In the genomic region with DNA sequence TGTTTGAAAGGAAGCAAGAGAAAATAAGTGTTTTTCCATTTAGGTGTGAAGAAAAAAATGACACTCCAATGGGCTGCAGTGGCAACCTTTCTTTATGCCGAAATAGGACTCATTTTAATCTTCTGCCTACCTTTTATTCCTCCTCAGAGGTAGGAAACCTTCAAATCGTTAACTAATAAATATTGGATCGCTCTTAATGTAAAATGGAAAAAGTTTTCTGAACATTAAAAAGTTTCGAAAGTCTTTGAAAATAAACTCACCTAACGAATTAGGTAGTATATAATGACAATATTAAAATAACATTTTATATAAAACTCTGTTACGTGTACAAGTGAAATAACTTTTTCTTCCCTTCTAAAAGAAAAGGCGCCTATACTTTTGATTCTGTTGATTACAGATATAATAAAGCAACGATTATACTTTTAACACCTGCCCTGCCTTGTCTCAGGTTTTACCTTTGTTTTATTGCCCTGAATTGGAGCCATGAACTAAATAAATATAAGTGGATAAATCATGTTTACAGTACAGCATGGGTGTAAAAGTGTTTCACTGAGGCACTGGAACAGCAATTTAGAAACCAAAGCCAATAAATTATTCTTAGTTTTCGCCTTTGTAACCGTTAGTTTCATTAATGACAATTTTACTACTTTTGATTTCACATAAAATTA, we compare ENCODE assay signal across 8 cellular contexts. TPM values are rescaled to one million over a fixed set of nuclear protein-coding genes. Genes with fewer than 3 reads are reported as not detected.
A peak's percentile ranks its signal among the peaks of the same experiment; 100 is the strongest.
DNase-seq lines count a peak whose midpoint lies in the region; ATAC-seq and TF ChIP-seq lines count a peak whose summit lies in the region.

No MANE protein-coding gene starts in this region.

- intact Hi-C loops in heart right ventricle (cut with DNase I) (loop anchor here in 5 of 10 donors (2.0 to 10.0 kb wide), 11 partner anchors 14 to 386 kb away; a partner anchor contains a TSS), left ventricle myocardium superior (cut with micrococcal nuclease) (no loop called here), body of pancreas (cut with DNase I) (no loop called here), uterus (cut with DNase I; ENCODE audit: low total_unique reads) (no loop called here)

- TF ChIP-seq POLR2A in body of pancreas (IDR thresholded peaks at IDR 0.05) = no peak
- TF ChIP-seq POLR2A in uterus (IDR thresholded peaks at IDR 0.05) = no peak

- H3K36me3 Mint-ChIP-seq in memory B cell = no peaks in the 10 kb centered on the region

- H3K4me1 Mint-ChIP-seq in memory B cell = peaks cover 13% of the 10 kb centered on the region

- peak overlapping the region; percentile 56 to 90 (median 74) for H3K4me3 ChIP-seq in heart right ventricle
- peak overlapping the region; percentile 37 to 64 for H3K4me3 ChIP-seq in body of pancreas
- H3K4me3 ChIP-seq in uterus = peak overlapping the region; percentile 65 to 74

- WGBS in heart right ventricle, 2 donors = 18 to 22% methylated on average over 10 of the region's 10 CpGs
- WGBS in body of pancreas, 2 donors = 14% methylated on average over 10 of the region's 10 CpGs

- H3K36me3 ChIP-seq in heart right ventricle = peaks cover 0 to 37% (median 10%) of the 10 kb centered on the region in 9 donors
- H3K36me3 ChIP-seq in body of pancreas (replicated peaks in 1 of 2; ENCODE audit: insufficient read depth in 1 of 2, low read depth in 2 of 2) = no peaks in the 10 kb centered on the region
- H3K36me3 ChIP-seq in uterus = no peaks in the 10 kb centered on the region

- peaks cover 0 to 53% (median 31%) of the 10 kb centered on the region in 9 donors for H3K4me1 ChIP-seq in heart right ventricle
- H3K4me1 ChIP-seq in body of pancreas = peaks cover 11% of the 10 kb centered on the region
- no peaks in the 10 kb centered on the region for H3K4me1 ChIP-seq in uterus

- no peaks in the 10 kb centered on the region for H3K9me3 Mint-ChIP-seq in memory B cell

- H3K4me3 Mint-ChIP-seq in memory B cell = peak overlapping the region; percentile 87

- H3K27ac ChIP-seq in heart right ventricle (peak overlapping the region; percentile 95 to 99 (median 98)), body of pancreas (peak overlapping the region; percentile 76 to 96 (median 92)), uterus (peak overlapping the region; percentile 92 to 97)

- H3K27me3 ChIP-seq in heart right ventricle (no peaks in the 10 kb centered on the region), body of pancreas (no peaks in the 10 kb centered on the region), uterus (no peaks in the 10 kb centered on the region)

- no peak for ATAC-seq in heart right ventricle
- no peak for ATAC-seq in left ventricle myocardium superior
- ATAC-seq in body of pancreas = no peak
- no peak for ATAC-seq in memory B cell (ENCODE audit: low read depth)
- no peak for ATAC-seq in GM21619 (IDR thresholded peaks at IDR 0.05; ENCODE audit: unreplicated experiment)

- DNase-seq in heart right ventricle (no peak), left ventricle myocardium superior (no peak), body of pancreas (no peak), memory B cell (ENCODE audit: low spot score in 2 of 2) (no peak), uterus (no peak), putamen (ENCODE audit: low spot score) (no peak)
- DNase-seq in activated CD4-positive, CD25-positive, alpha-beta regulatory T cell (lab: John Stamatoyannopoulos, UW) = no peak

- peak overlapping the region; percentile 84 for H3K27ac Mint-ChIP-seq in memory B cell

- TF ChIP-seq CTCF in heart right ventricle (IDR thresholded peaks at IDR 0.05) = no peak
- TF ChIP-seq CTCF in body of pancreas (IDR thresholded peaks at IDR 0.05) = peak in 1 of 7 experiments; percentile 8
- peak in 1 of 4 experiments; percentile 4 for TF ChIP-seq CTCF in uterus (IDR thresholded peaks at IDR 0.05)

- H3K9me3 ChIP-seq in heart right ventricle = no peaks in the 10 kb centered on the region
- H3K9me3 ChIP-seq in body of pancreas = no peaks in the 10 kb centered on the region
- no peaks in the 10 kb centered on the region for H3K9me3 ChIP-seq in uterus

- no peaks in the 10 kb centered on the region for H3K27me3 Mint-ChIP-seq in memory B cell

RNA-seq across cellular contexts. Expression of a gene that starts 0.8 kb away (rescaled TPM):
- 100 to 1,000 TPM in 9 of 10 donors, 10 to 100 TPM in 1; 94.7 to 141 (median 118) TPM for total RNA-seq in heart right ventricle
- 100 to 1,000 TPM in 1 of 2 donors, 10 to 100 TPM in 1; 62.7 to 107 TPM for polyA plus RNA-seq in heart right ventricle
- 114 TPM for total RNA-seq in left ventricle myocardium superior
- 10 to 100 TPM; 20.8 to 37.9 TPM for total RNA-seq in body of pancreas
- total RNA-seq in uterus = 100 to 1,000 TPM in 2 of 4 donors, 10 to 100 TPM in 2; 13.6 to 287 (median 110) TPM

RNA-seq across cellular contexts. Expression of a gene that starts 17.1 kb away (rescaled TPM):
- total RNA-seq in heart right ventricle (10 to 100 TPM in 2 of 10 donors, 1 to 10 TPM in 8; 6.6 to 10.6 (median 9.0) TPM), left ventricle myocardium superior (6.6 TPM), body of pancreas (1 to 10 TPM; 6.9 to 7.5 TPM), uterus (10 to 100 TPM in 1 of 4 donors, 1 to 10 TPM in 2, not detected in 1; 5.4 to 16.8 (median 10.0) TPM)
- polyA plus RNA-seq in heart right ventricle = 1 to 10 TPM; 3.0 to 5.7 TPM

RNA-seq across cellular contexts. Expression of a gene that starts 17.1 kb away (rescaled TPM):
- 10 to 100 TPM; 44.2 to 65.8 (median 53.0) TPM for total RNA-seq in heart right ventricle
- polyA plus RNA-seq in heart right ventricle = 10 to 100 TPM in 1 of 2 donors, 1 to 10 TPM in 1; 8.4 to 14.7 TPM
- total RNA-seq in left ventricle myocardium superior = 54.0 TPM
- total RNA-seq in body of pancreas = 100 to 1,000 TPM in 1 of 2 donors, 10 to 100 TPM in 1; 50.1 to 102 TPM
- total RNA-seq in uterus = 100 to 1,000 TPM in 2 of 4 donors, 10 to 100 TPM in 2; 39.7 to 143 (median 98.3) TPM
